In genomic region chrX:3905522-3906258, GRCh38 we compare ENCODE assay signal across 6 cellular contexts.
A peak's percentile ranks its signal among the peaks of the same experiment; 100 is the strongest.
DNase-seq lines count a peak whose midpoint lies in the region; ATAC-seq, FAIRE-seq and TF ChIP-seq lines count a peak whose summit lies in the region.
"Not testable (repeated sequence)": the region's sequence is repeated elsewhere in the genome, so short reads cannot be mapped to it uniquely, and the experiment has no call there.

No MANE protein-coding gene starts in this region.

- POLR2A ChIA-PET in GM12878 (lab: Charles Lee); MCF 10A (lab: Yijun Ruan, JAX); HepG2 (lab: Yijun Ruan, JAX): not testable (repeated sequence)

- DNase-seq in GM12878 (ENCODE audit: low read depth, low spot score); MCF 10A (ENCODE audit: unreplicated experiment); effector memory CD8-positive, alpha-beta T cell; foreskin keratinocyte; HepG2 (ENCODE audit: low spot score): not testable (repeated sequence)

- not testable (repeated sequence) for H3K4me2 ChIP-seq in GM12878 (ENCODE audit: control insufficient read depth, insufficient read depth); HepG2 (ENCODE audit: low read depth, low read length)

- H3K4me1 Mint-ChIP-seq in MCF 10A (ENCODE audit: insufficient read depth, unreplicated experiment); effector memory CD8-positive, alpha-beta T cell (ENCODE audit: low read depth in 2 of 2): not testable (repeated sequence)

- not testable (repeated sequence) for H3K4me3 ChIP-seq in GM12878; HepG2 (replicated peaks in 1 of 3; ENCODE audit: insufficient read depth in 1 of 3, low read depth in 2 of 3, low read length in 3 of 3)

- H3K9me3 ChIP-seq in GM12878 (replicated peaks; ENCODE audit: control insufficient read depth, insufficient read depth, low read length); HepG2 (ENCODE audit: low read length): not testable (repeated sequence)

- intact Hi-C loops in GM12878 (cut with micrococcal nuclease; ENCODE audit: unreplicated experiment); MCF 10A (cut with micrococcal nuclease); HepG2 (cut with micrococcal nuclease; ENCODE audit: unreplicated experiment): not testable (repeated sequence)

- not testable (repeated sequence) for TF ChIP-seq POLR2A in GM12878 (IDR thresholded peaks at IDR 0.05; ENCODE audit: low read depth, low read length); HepG2 (IDR thresholded peaks at IDR 0.05; ENCODE audit: insufficient read depth in 1 of 2, low read depth in 2 of 2, low read length in 2 of 2)

- not testable (repeated sequence) for ATAC-seq in GM12878, HepG2
- ATAC-seq in effector memory CD8-positive, alpha-beta T cell (replicated peaks) = peak; percentile 33
- ATAC-seq in esophagus mucosa (peak; percentile 17), foreskin keratinocyte (peak; percentile 93)

- not testable (repeated sequence) for H3K4me3 Mint-ChIP-seq in MCF 10A (ENCODE audit: unreplicated experiment); effector memory CD8-positive, alpha-beta T cell

- CTCF ChIA-PET in GM12878 (lab: Yijun Ruan, JAX); MCF 10A (lab: Yijun Ruan, JAX); HepG2 (lab: Yijun Ruan, JAX; ENCODE audit: low intra/inter-chr PET ratio, low total read pairs): not testable (repeated sequence)

- H2AFZ ChIP-seq in GM12878 (ENCODE audit: control insufficient read depth, low read depth, low read length); HepG2 (ENCODE audit: low read length): not testable (repeated sequence)

- not testable (repeated sequence) for H3K4me1 ChIP-seq in GM12878 (ENCODE audit: control insufficient read depth, insufficient read depth, low read length); foreskin keratinocyte; HepG2 (ENCODE audit: insufficient read depth, low read length)

- in situ Hi-C loops in GM12878 (cut with MboI); HepG2 (cut with HindIII; ENCODE audit: extremely low pct_ligation_motif_present, low pct_unique_long_range_greater_than_20kb): not testable (repeated sequence)

- H3K36me3 Mint-ChIP-seq in MCF 10A (ENCODE audit: insufficient read depth, unreplicated experiment); effector memory CD8-positive, alpha-beta T cell (ENCODE audit: insufficient read depth): not testable (repeated sequence)

- not testable (repeated sequence) for H3K27ac Mint-ChIP-seq in MCF 10A (ENCODE audit: low read depth, unreplicated experiment); effector memory CD8-positive, alpha-beta T cell

- 96% methylated on average over 3 of the region's 19 CpGs for WGBS in GM12878 (ENCODE audit: insufficient coverage, insufficient replicate concordance, low lambda C conversion rate, missing lambda C conversion rate)
- 97% methylated on average over 7 of the region's 19 CpGs for WGBS in HepG2 (ENCODE audit: low lambda C conversion rate)

- not testable (repeated sequence) for TF ChIP-seq EP300 in GM12878 (IDR thresholded peaks at IDR 0.05; ENCODE audit: borderline replicate concordance in 1 of 2, control insufficient read depth in 1 of 2, low read depth in 2 of 2, low read length in 2 of 2); HepG2 (IDR thresholded peaks at IDR 0.05; ENCODE audit: low read depth in 2 of 2, low read length in 2 of 2); HepG2 (CRISPR knock-in tag; IDR thresholded peaks at IDR 0.05; ENCODE audit: borderline replicate concordance)

- not testable (repeated sequence) for H3K27me3 ChIP-seq in GM12878 (replicated peaks in 1 of 2; ENCODE audit: control insufficient read depth in 2 of 2, insufficient read depth in 2 of 2, low read length in 1 of 2); foreskin keratinocyte; HepG2 (ENCODE audit: control insufficient read depth in 1 of 2, insufficient read depth in 2 of 2, low read length in 2 of 2)

- H3K9me3 Mint-ChIP-seq in MCF 10A (ENCODE audit: unreplicated experiment); effector memory CD8-positive, alpha-beta T cell: not testable (repeated sequence)

- not testable (repeated sequence) for H3K9ac ChIP-seq in GM12878 (ENCODE audit: control insufficient read depth, insufficient read depth, low read length); HepG2 (ENCODE audit: insufficient read depth, low read depth, low read length)

- not testable (repeated sequence) for H4K20me1 ChIP-seq in GM12878 (ENCODE audit: control insufficient read depth, insufficient read depth); HepG2 (ENCODE audit: insufficient read depth, low read length)

- not testable (repeated sequence) for H3K36me3 ChIP-seq in GM12878 (ENCODE audit: control insufficient read depth in 2 of 2, insufficient read depth in 2 of 2, low read length in 1 of 2); HepG2 (replicated peaks in 1 of 2; ENCODE audit: control insufficient read depth in 1 of 2, insufficient read depth in 2 of 2, low read length in 2 of 2)

- RAD21 ChIA-PET in GM12878 (lab: Charles Lee; ENCODE audit: unreplicated experiment) = not testable (repeated sequence)

- BruUV-seq in GM12878 (replicated peaks; lab: Mats Ljungman, UMichigan) (TSS peak; percentile 22), MCF 10A (replicated peaks; lab: Mats Ljungman, UMichigan) (TSS peak; percentile 49), HepG2 (replicated peaks; lab: Mats Ljungman, UMichigan) (TSS peak; percentile 57)

- SMC1A ChIA-PET in GM12878 (lab: Charles Lee; ENCODE audit: uncharacterized antibody, unreplicated experiment) = not testable (repeated sequence)

- TF ChIP-seq CTCF in GM12878 (IDR thresholded peaks at IDR 0.05 in 2 of 3, conservative IDR thresholded peaks at IDR 0.05 in 1 of 3; ENCODE audit: control insufficient read depth in 2 of 3, extremely low read depth in 1 of 3, insufficient read depth in 1 of 3, low read depth in 3 of 3, low read length in 3 of 3); MCF 10A (IDR thresholded peaks at IDR 0.05; ENCODE audit: unreplicated experiment); foreskin keratinocyte (conservative IDR thresholded peaks at IDR 0.05); HepG2 (CRISPR knock-in tag; IDR thresholded peaks at IDR 0.05): not testable (repeated sequence)

- not testable (repeated sequence) for H3K79me2 ChIP-seq in GM12878 (ENCODE audit: control insufficient read depth, insufficient read depth, low read length); HepG2 (ENCODE audit: insufficient read depth, low read length)

- TF ChIP-seq RAD21 in GM12878 (IDR thresholded peaks at IDR 0.05; ENCODE audit: insufficient read depth, low read depth, low read length); HepG2 (CRISPR knock-in tag; IDR thresholded peaks at IDR 0.05): not testable (repeated sequence)

- FAIRE-seq in GM12878 (lab: Jason Lieb, UNC); HepG2 (lab: Jason Lieb, UNC): not testable (repeated sequence)

- H3K27me3 Mint-ChIP-seq in MCF 10A (ENCODE audit: insufficient read depth, unreplicated experiment); effector memory CD8-positive, alpha-beta T cell: not testable (repeated sequence)

- not testable (repeated sequence) for H3K27ac ChIP-seq in GM12878 (ENCODE audit: control insufficient read depth, insufficient read depth); foreskin keratinocyte; HepG2 (ENCODE audit: extremely low read length, insufficient read depth, low read length)
